In genomic region chr4:152594981-152595916, GRCh38 we compare ENCODE assay signal across 9 cellular contexts. TPM values are rescaled to one million over a fixed set of nuclear protein-coding genes. Genes with fewer than 3 reads are reported as not detected.
DNase-seq lines count a peak whose midpoint lies in the region; ATAC-seq and TF ChIP-seq lines count a peak whose summit lies in the region.
"Had no signal": no experiment of that assay in that cellular context is flagged by ENCODE, and none has a peak within 500 bp of the region (broad histone marks: within the 10 kb centered on the region; RNA-seq: fewer than 3 reads in every experiment).

No MANE protein-coding gene starts in this region.

- no peak overlapping the region for H3K4me3 Mint-ChIP-seq in type B pancreatic cell

- 41 to 48% (median 45%) methylated on average over 11 of the region's 11 CpGs for WGBS in stomach, 5 donors

- peaks cover 6% of the 10 kb centered on the region for H3K27me3 Mint-ChIP-seq in type B pancreatic cell

- TF ChIP-seq CTCF in A673 (conservative IDR thresholded peaks at IDR 0.05; ENCODE audit: low read depth, low read length) (no peak), stomach (IDR thresholded peaks at IDR 0.05) (no peak), type B pancreatic cell (conservative IDR thresholded peaks at IDR 0.05) (no peak)

- DNase-seq in A673 (ENCODE audit: low spot score) (peak; percentile 35), NCI-H526 (lab: John Stamatoyannopoulos, UW) (peak; percentile 98 to 100), stomach (no peak), GM19240 (ENCODE audit: insufficient read length, low spot score) (no peak), type B pancreatic cell (ENCODE audit: extremely low spot score, unreplicated experiment) (no peak)
- no peak for DNase-seq in activated naive CD4-positive, alpha-beta T cell treated with anti-CD3 and anti-CD28 coated beads, Interleukin-2, amount 50 U/mL, for 72 hours (ENCODE audit: low spot score in 2 of 2)

- POLR2A ChIA-PET in A673 (lab: Charles Lee; ENCODE audit: low non-redundant PET) = no interaction called here

- no peak for TF ChIP-seq POLR2A in stomach (IDR thresholded peaks at IDR 0.05)

- peaks cover 23% of the 10 kb centered on the region for H3K4me1 Mint-ChIP-seq in type B pancreatic cell (ENCODE audit: unreplicated experiment)

- H3K27ac ChIP-seq in A673 (ENCODE audit: low read depth, low read length, poor library complexity, severe bottlenecking) (no peak overlapping the region), stomach (no peak overlapping the region)
- H3K27ac ChIP-seq: Peyer's patch had no signal

- no peak overlapping the region for H3K27ac Mint-ChIP-seq in activated naive CD4-positive, alpha-beta T cell treated with anti-CD3 and anti-CD28 coated beads, Interleukin-2, amount 50 U/mL, for 72 hours
- no peak overlapping the region for H3K27ac Mint-ChIP-seq in type B pancreatic cell

- intact Hi-C loops in A673 (cut with micrococcal nuclease; ENCODE audit: unreplicated experiment) = no loop called here
- intact Hi-C loops in stomach (cut with DNase I; ENCODE audit: low total_unique reads) = no loop called here

- CTCF ChIA-PET in A673 (lab: Charles Lee) = interaction anchor here (0.9 kb wide), 1 partner anchor 94 kb away, joined by 3 read pairs; no protein-coding TSS in a partner anchor

- H3K4me3 ChIP-seq in A673 (ENCODE audit: low read depth, low read length, poor library complexity, severe bottlenecking) (no peak overlapping the region), stomach (no peak overlapping the region)
- H3K4me3 ChIP-seq: Peyer's patch had no signal

- H3K36me3 Mint-ChIP-seq in activated naive CD4-positive, alpha-beta T cell treated with anti-CD3 and anti-CD28 coated beads, Interleukin-2, amount 50 U/mL, for 72 hours = no peaks in the 10 kb centered on the region
- H3K36me3 Mint-ChIP-seq in type B pancreatic cell = no peaks in the 10 kb centered on the region

- ATAC-seq in GM19452 (IDR thresholded peaks at IDR 0.05; ENCODE audit: unreplicated experiment) (peak; percentile 75), HG03159 (IDR thresholded peaks at IDR 0.05; ENCODE audit: unreplicated experiment) (peak; percentile 82)
- ATAC-seq in activated naive CD4-positive, alpha-beta T cell treated with anti-CD3 and anti-CD28 coated beads, Interleukin-2, amount 50 U/mL, for 72 hours = no peak

- BruUV-seq in A673 (replicated peaks; lab: Mats Ljungman, UMichigan) = no TSS peak

- no peak for TF ChIP-seq EP300 in stomach (IDR thresholded peaks at IDR 0.05)

- H3K4me1 ChIP-seq in A673 (ENCODE audit: insufficient read depth, low read length, poor library complexity, severe bottlenecking) (peaks cover 26% of the 10 kb centered on the region), stomach (peaks cover 3 to 18% (median 13%) of the 10 kb centered on the region in 4 donors)

- H3K36me3 ChIP-seq in A673 (ENCODE audit: insufficient read depth, low read length, poor library complexity, severe bottlenecking) (no peaks in the 10 kb centered on the region), stomach (no peaks in the 10 kb centered on the region)
- H3K36me3 ChIP-seq: Peyer's patch had no signal

- no peaks in the 10 kb centered on the region for H3K9me3 Mint-ChIP-seq in activated naive CD4-positive, alpha-beta T cell treated with anti-CD3 and anti-CD28 coated beads, Interleukin-2, amount 50 U/mL, for 72 hours
- H3K9me3 Mint-ChIP-seq in type B pancreatic cell = no peaks in the 10 kb centered on the region

- H3K9me3 ChIP-seq in A673 (ENCODE audit: low read depth, low read length, poor library complexity, severe bottlenecking) (no peaks in the 10 kb centered on the region), stomach (no peaks in the 10 kb centered on the region)
- H3K9me3 ChIP-seq: Peyer's patch had no signal

- H3K27me3 ChIP-seq in A673 (replicated peaks; ENCODE audit: insufficient read depth, low read depth, low read length, poor library complexity) (no peaks in the 10 kb centered on the region), stomach (no peaks in the 10 kb centered on the region)
- H3K27me3 ChIP-seq: Peyer's patch had no signal

RNA-seq across cellular contexts. Expression of gene FBXW7, which starts 59.4 kb away (rescaled TPM):
- total RNA-seq in A673 (2021) (30.7 and 33.5 TPM in 2 replicates), stomach (100 to 1,000 TPM in 2 of 5 donors, 10 to 100 TPM in 3; 15.1 to 119 (median 64.8) TPM), type B pancreatic cell (ENCODE audit: low replicate concordance) (49.3 and 53.0 TPM in 2 replicates)
- polyA plus RNA-seq in stomach = 10 to 100 TPM in 1 of 3 donors, 1 to 10 TPM in 2; 8.7 to 27.5 (median 9.0) TPM
- 10 to 100 TPM; 29.0 to 34.7 TPM for total RNA-seq in activated naive CD4-positive, alpha-beta T cell treated with anti-CD3 and anti-CD28 coated beads, Interleukin-2, amount 50 U/mL, for 72 hours

Comparison
In these comparisons a context has a peak if more than half of its experiments do, and no peak if none do; other contexts are left out.
1. DNase-seq: peak in A673 (single experiment) and NCI-H526 (2 of 2); none in stomach (single experiment), activated naive CD4-positive, alpha-beta T cell treated with anti-CD3 and anti-CD28 coated beads, Interleukin-2, amount 50 U/mL, for 72 hours (0 of 2), GM19240 (single experiment) and type B pancreatic cell (single experiment).
2. ATAC-seq: peak in GM19452 (single experiment) and HG03159 (single experiment); none in activated naive CD4-positive, alpha-beta T cell treated with anti-CD3 and anti-CD28 coated beads, Interleukin-2, amount 50 U/mL, for 72 hours (0 of 2).